ENCODE assay signal across 8 cellular contexts in genomic region chr5:168114444-168115017, GRCh38.
DNase-seq lines count a peak whose midpoint lies in the region; ATAC-seq, FAIRE-seq and TF ChIP-seq lines count a peak whose summit lies in the region.

No MANE protein-coding gene starts in this region.

- peak; percentile 92 for TF ChIP-seq CTCF in D721Med (IDR thresholded peaks at IDR 0.05; ENCODE audit: insufficient read depth, missing control alignments)

- peaks cover 13% of the 10 kb centered on the region for H3K27me3 Mint-ChIP-seq in activated CD4-positive, alpha-beta memory T cell treated with anti-CD3 and anti-CD28 coated beads for 36 hours

- H3K9me3 Mint-ChIP-seq in activated CD4-positive, alpha-beta memory T cell treated with anti-CD3 and anti-CD28 coated beads for 36 hours, result no peaks in the 10 kb centered on the region

- no peak for FAIRE-seq in D721Med (lab: Jason Lieb, UNC)

- intact Hi-C loops in activated CD4-positive, alpha-beta memory T cell treated with anti-CD3 and anti-CD28 coated beads for 36 hours (cut with micrococcal nuclease), result loop anchor here (1.0 kb wide), 1 partner anchor 105 kb away; no protein-coding TSS in a partner anchor

- POLR2A ChIA-PET in activated CD4-positive, alpha-beta memory T cell treated with anti-CD3 and anti-CD28 coated beads for 36 hours (lab: Charles Lee), result no interaction called here

- no peaks in the 10 kb centered on the region for H3K36me3 Mint-ChIP-seq in activated CD4-positive, alpha-beta memory T cell treated with anti-CD3 and anti-CD28 coated beads for 36 hours

- no peak for DNase-seq in D721Med (ENCODE audit: insufficient read length, low spot score)
- DNase-seq in NCI-H345 (lab: John Stamatoyannopoulos, UW), result peak; percentile 16
- peak; percentile 74 for DNase-seq in activated CD4-positive, alpha-beta memory T cell treated with anti-CD3 and anti-CD28 coated beads for 36 hours
- DNase-seq in globus pallidus (ENCODE audit: low spot score), result peak; percentile 16
- peak; percentile 19 for DNase-seq in stimulated activated CD4-positive, alpha-beta T cell treated with anti-CD3 and anti-CD28 coated beads, Interleukin-12 subunit alpha, Interleukin-12 subunit beta, amount 100 ng/mL, for 4 hours
- DNase-seq in cerebellar nuclear complex (lab: John Stamatoyannopoulos, UW), result no peak

- H3K27ac Mint-ChIP-seq in activated CD4-positive, alpha-beta memory T cell treated with anti-CD3 and anti-CD28 coated beads for 36 hours, result no peak overlapping the region

- peak; percentile 76 for ATAC-seq in GM19043 (IDR thresholded peaks at IDR 0.05; ENCODE audit: low read depth, unreplicated experiment)
- peak; percentile 83 for ATAC-seq in HG03066 (IDR thresholded peaks at IDR 0.05; ENCODE audit: low read depth, unreplicated experiment)

- CTCF ChIA-PET in activated CD4-positive, alpha-beta memory T cell treated with anti-CD3 and anti-CD28 coated beads for 36 hours (lab: Charles Lee), result interaction anchor here (0.7 to 2.0 kb wide), 5 partner anchors 9 to 112 kb away, joined by 3 to 31 read pairs (median 3); no protein-coding TSS in a partner anchor

- H3K4me3 Mint-ChIP-seq in activated CD4-positive, alpha-beta memory T cell treated with anti-CD3 and anti-CD28 coated beads for 36 hours, result no peak overlapping the region

- H3K4me1 Mint-ChIP-seq in activated CD4-positive, alpha-beta memory T cell treated with anti-CD3 and anti-CD28 coated beads for 36 hours (ENCODE audit: low read depth), result no peaks in the 10 kb centered on the region

Comparison
In these comparisons a context has a peak if more than half of its experiments do, and no peak if none do; other contexts are left out.
1. DNase-seq: peak in NCI-H345 (single experiment), activated CD4-positive, alpha-beta memory T cell treated with anti-CD3 and anti-CD28 coated beads for 36 hours (single experiment), globus pallidus (single experiment) and stimulated activated CD4-positive, alpha-beta T cell treated with anti-CD3 and anti-CD28 coated beads, Interleukin-12 subunit alpha, Interleukin-12 subunit beta, amount 100 ng/mL, for 4 hours (single experiment); none in D721Med (single experiment) and cerebellar nuclear complex (0 of 2).